Comparison of ENCODE assay signal across 1 cellular context in the genomic region with DNA sequence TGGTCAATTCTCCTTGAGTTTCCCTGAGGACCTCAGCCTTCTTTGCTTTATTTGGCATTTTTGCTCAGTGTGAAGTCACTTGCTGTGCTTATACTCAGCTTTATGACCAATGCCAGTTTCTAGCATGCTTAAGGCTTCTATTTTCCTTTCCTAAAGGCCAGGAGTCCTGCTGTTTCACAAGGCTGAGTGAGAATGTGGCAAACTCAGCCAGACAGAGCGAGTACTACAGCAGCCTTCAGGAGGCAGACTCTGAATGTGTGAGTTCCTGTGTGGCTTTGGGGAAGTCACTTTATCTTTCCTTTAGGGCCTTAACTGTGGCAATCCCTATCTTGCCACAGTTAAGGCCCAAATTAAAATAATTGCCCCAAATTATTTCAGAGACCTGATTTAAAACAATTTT.
TF ChIP-seq lines count a peak whose summit lies in the region.

No MANE protein-coding gene starts in this region.

TF ChIP-seq in GM12878, 131 proteins besides CTCF, POLR2A, EP300 and RAD21 (continued from another document):
- TF ChIP-seq NFIC (IDR thresholded peaks at IDR 0.05; ENCODE audit: low read depth, low read length) (no peak; the same call in 1 of the 2 replicates), IKZF1 (conservative IDR thresholded peaks at IDR 0.05) (no peak), IRF5 (IDR thresholded peaks at IDR 0.05; ENCODE audit: borderline replicate concordance) (no peak), RFX5 (IDR thresholded peaks at IDR 0.05; ENCODE audit: low read depth, low read length) (no peak), KDM1A (IDR thresholded peaks at IDR 0.05; ENCODE audit: borderline replicate concordance) (no peak), MXI1 (IDR thresholded peaks at IDR 0.05; ENCODE audit: low read depth, low read length) (no peak), ASH2L (IDR thresholded peaks at IDR 0.05; ENCODE audit: borderline replicate concordance, low read depth) (no peak), BCLAF1 (IDR thresholded peaks at IDR 0.05) (no peak), FOXK2 (IDR thresholded peaks at IDR 0.05) (no peak)
- TF ChIP-seq, protein P1, sequence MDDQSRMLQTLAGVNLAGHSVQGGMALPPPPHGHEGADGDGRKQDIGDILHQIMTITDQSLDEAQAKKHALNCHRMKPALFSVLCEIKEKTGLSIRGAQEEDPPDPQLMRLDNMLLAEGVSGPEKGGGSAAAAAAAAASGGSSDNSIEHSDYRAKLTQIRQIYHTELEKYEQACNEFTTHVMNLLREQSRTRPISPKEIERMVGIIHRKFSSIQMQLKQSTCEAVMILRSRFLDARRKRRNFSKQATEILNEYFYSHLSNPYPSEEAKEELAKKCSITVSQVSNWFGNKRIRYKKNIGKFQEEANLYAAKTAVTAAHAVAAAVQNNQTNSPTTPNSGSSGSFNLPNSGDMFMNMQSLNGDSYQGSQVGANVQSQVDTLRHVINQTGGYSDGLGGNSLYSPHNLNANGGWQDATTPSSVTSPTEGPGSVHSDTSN (IDR thresholded peaks at IDR 0.05; ENCODE audit: insufficient replicate concordance, low read depth, low read length) = no peak
TF ChIP-seq in GM12878: peak in this region for 0.
